ENCODE assay signal across 14 cellular contexts in the genomic region with DNA sequence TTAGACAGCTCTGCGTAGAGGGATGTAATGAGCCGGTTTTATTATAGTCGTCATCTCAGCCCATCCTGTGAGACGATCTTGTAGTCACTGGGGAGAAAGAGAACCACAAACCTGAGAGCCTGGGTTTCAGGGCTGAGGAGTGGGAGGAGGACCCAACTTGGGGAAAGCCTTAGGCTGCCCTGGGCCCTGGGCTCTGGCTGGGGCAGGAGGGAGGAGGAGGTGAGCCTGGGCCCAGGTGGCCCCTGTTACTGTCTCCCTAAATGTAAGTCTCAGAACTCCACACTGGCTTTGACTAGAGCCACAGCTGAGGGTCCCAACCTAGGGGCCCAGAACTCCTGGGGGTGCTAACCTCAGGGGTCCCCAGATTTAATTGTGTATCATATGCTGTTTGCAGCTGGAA.
DNase-seq lines count a peak whose midpoint lies in the region; ATAC-seq and TF ChIP-seq lines count a peak whose summit lies in the region.
"Had no signal": no experiment of that assay in that cellular context is flagged by ENCODE, and none has a peak within 500 bp of the region (broad histone marks: within the 10 kb centered on the region; RNA-seq: fewer than 3 reads in every experiment).

No MANE protein-coding gene starts in this region.

- peak overlapping the region; percentile 10 for H3K4me2 ChIP-seq in BLaER1
- peak overlapping the region in 7 of 11 experiments; percentile 1 to 53 (median 37); a peak in 13 of 22 replicates for H3K4me2 ChIP-seq in BLaER1 treated with 17β-estradiol and CSF1 and Interleukin-3, amounts not matched to agents 10 nM and 100 nM
- H3K4me2 ChIP-seq: A549 had no signal

- ATAC-seq in naive thymus-derived CD4-positive, alpha-beta T cell = peak; percentile 10
- ATAC-seq in stimulated activated naive CD8-positive, alpha-beta T cell treated with anti-CD3 and anti-CD28 coated beads, Interleukin-15, amount 100 ng/mL, for 72 hours = no peak
- ATAC-seq in HG02763 (IDR thresholded peaks at IDR 0.05; ENCODE audit: unreplicated experiment) = no peak
- ATAC-seq: A549, HCT116 had no signal

- no peaks in the 10 kb centered on the region for H3K36me3 Mint-ChIP-seq in naive thymus-derived CD4-positive, alpha-beta T cell
- H3K36me3 Mint-ChIP-seq: CD8-positive, alpha-beta memory T cell had no signal

- intact Hi-C loops in naive thymus-derived CD4-positive, alpha-beta T cell (cut with micrococcal nuclease) = no loop called here

- H3K4me3 ChIP-seq in BLaER1 (no peak overlapping the region), coronary artery (no peak overlapping the region)
- no peak overlapping the region for H3K4me3 ChIP-seq in BLaER1 treated with 17β-estradiol and CSF1 and Interleukin-3, amounts not matched to agents 10 nM and 100 nM
- H3K4me3 ChIP-seq in naive thymus-derived CD4-positive, alpha-beta T cell (ENCODE audit: low read length) = no peak overlapping the region
- H3K4me3 ChIP-seq: A549 had no signal

- H3K27ac ChIP-seq in BLaER1 = no peak overlapping the region
- no peak overlapping the region for H3K27ac ChIP-seq in BLaER1 treated with 17β-estradiol and CSF1 and Interleukin-3, amounts not matched to agents 10 nM and 100 nM
- H3K27ac ChIP-seq in coronary artery = no peak overlapping the region
- no peak overlapping the region for H3K27ac ChIP-seq in naive thymus-derived CD4-positive, alpha-beta T cell (ENCODE audit: low read depth, low read length)
- H3K27ac ChIP-seq: A549 had no signal

- H3K9ac ChIP-seq in BLaER1 = no peak overlapping the region
- no peak overlapping the region; a peak in 1 of 22 replicates for H3K9ac ChIP-seq in BLaER1 treated with 17β-estradiol and CSF1 and Interleukin-3, amounts not matched to agents 10 nM and 100 nM

- peaks cover 39% of the 10 kb centered on the region for H3K4me1 ChIP-seq in BLaER1
- peaks cover 9 to 55% (median 40%) of the 10 kb centered on the region in 10 experiments; a peak in 19 of 20 replicates for H3K4me1 ChIP-seq in BLaER1 treated with 17β-estradiol and CSF1 and Interleukin-3, amounts not matched to agents 10 nM and 100 nM
- no peaks in the 10 kb centered on the region for H3K4me1 ChIP-seq in naive thymus-derived CD4-positive, alpha-beta T cell (ENCODE audit: control insufficient read depth in 2 of 2, insufficient read depth in 2 of 2, low read length in 2 of 2)
- H3K4me1 ChIP-seq: A549, BE2C, Caco-2 had no signal

- H3K9me3 Mint-ChIP-seq in naive thymus-derived CD4-positive, alpha-beta T cell = no peaks in the 10 kb centered on the region
- no peaks in the 10 kb centered on the region for H3K9me3 Mint-ChIP-seq in stimulated activated naive CD8-positive, alpha-beta T cell treated with anti-CD3 and anti-CD28 coated beads, Interleukin-15, amount 100 ng/mL, for 72 hours

- H3K27ac Mint-ChIP-seq in naive thymus-derived CD4-positive, alpha-beta T cell = no peak overlapping the region
- no peak overlapping the region for H3K27ac Mint-ChIP-seq in stimulated activated naive CD8-positive, alpha-beta T cell treated with anti-CD3 and anti-CD28 coated beads, Interleukin-15, amount 100 ng/mL, for 72 hours
- H3K27ac Mint-ChIP-seq: CD8-positive, alpha-beta memory T cell had no signal

- CTCF ChIA-PET in naive thymus-derived CD4-positive, alpha-beta T cell (lab: Charles Lee) = no interaction called here

- DNase-seq in coronary artery (ENCODE audit: low spot score) (peak; percentile 40), SKM-1 (lab: John Stamatoyannopoulos, UW; ENCODE audit: unreplicated experiment) (no peak)
- DNase-seq in naive thymus-derived CD4-positive, alpha-beta T cell = no peak
- DNase-seq in stimulated activated naive CD8-positive, alpha-beta T cell treated with anti-CD3 and anti-CD28 coated beads, Interleukin-15, amount 100 ng/mL, for 72 hours = no peak
- DNase-seq: BE2C; Caco-2; CD8-positive, alpha-beta memory T cell; DMS53; GF-D8 had no signal

- H3K27me3 ChIP-seq in BLaER1 = no peaks in the 10 kb centered on the region
- no peaks in the 10 kb centered on the region for H3K27me3 ChIP-seq in BLaER1 treated with 17β-estradiol and CSF1 and Interleukin-3, amounts not matched to agents 10 nM and 100 nM
- H3K27me3 ChIP-seq in naive thymus-derived CD4-positive, alpha-beta T cell (ENCODE audit: control insufficient read depth in 2 of 2, insufficient read depth in 2 of 2, low read length in 2 of 2) = no peaks in the 10 kb centered on the region
- H3K27me3 ChIP-seq: BE2C had no signal

- peaks cover 0 to 15% (median 8%) of the 10 kb centered on the region in 5 donors for H3K27me3 Mint-ChIP-seq in naive thymus-derived CD4-positive, alpha-beta T cell
- H3K27me3 Mint-ChIP-seq in stimulated activated naive CD8-positive, alpha-beta T cell treated with anti-CD3 and anti-CD28 coated beads, Interleukin-15, amount 100 ng/mL, for 72 hours = peaks cover 26% of the 10 kb centered on the region

- H3K9me3 ChIP-seq in BLaER1 = no peaks in the 10 kb centered on the region
- no peaks in the 10 kb centered on the region for H3K9me3 ChIP-seq in BLaER1 treated with 17β-estradiol and CSF1 and Interleukin-3, amounts not matched to agents 10 nM and 100 nM (replicated peaks in 1 of 11)
- H3K9me3 ChIP-seq in naive thymus-derived CD4-positive, alpha-beta T cell (ENCODE audit: control insufficient read depth in 2 of 3, low read length in 3 of 3) = no peaks in the 10 kb centered on the region
- H3K9me3 ChIP-seq: A549, BE2C, Caco-2 had no signal

- no peak overlapping the region for H3K4me3 Mint-ChIP-seq in naive thymus-derived CD4-positive, alpha-beta T cell
- H3K4me3 Mint-ChIP-seq in stimulated activated naive CD8-positive, alpha-beta T cell treated with anti-CD3 and anti-CD28 coated beads, Interleukin-15, amount 100 ng/mL, for 72 hours = no peak overlapping the region
- H3K4me3 Mint-ChIP-seq: CD8-positive, alpha-beta memory T cell had no signal

- no peaks in the 10 kb centered on the region for H3K4me1 Mint-ChIP-seq in naive thymus-derived CD4-positive, alpha-beta T cell
- no peaks in the 10 kb centered on the region for H3K4me1 Mint-ChIP-seq in stimulated activated naive CD8-positive, alpha-beta T cell treated with anti-CD3 and anti-CD28 coated beads, Interleukin-15, amount 100 ng/mL, for 72 hours
- H3K4me1 Mint-ChIP-seq: CD8-positive, alpha-beta memory T cell had no signal

- H3K36me3 ChIP-seq in BLaER1 = no peaks in the 10 kb centered on the region
- no peaks in the 10 kb centered on the region for H3K36me3 ChIP-seq in BLaER1 treated with 17β-estradiol and CSF1 and Interleukin-3, amounts not matched to agents 10 nM and 100 nM
- no peaks in the 10 kb centered on the region for H3K36me3 ChIP-seq in naive thymus-derived CD4-positive, alpha-beta T cell (ENCODE audit: control insufficient read depth in 2 of 3, insufficient read depth in 3 of 3, low read length in 3 of 3)
- H3K36me3 ChIP-seq: BE2C had no signal

- POLR2A ChIA-PET in naive thymus-derived CD4-positive, alpha-beta T cell (lab: Charles Lee) = no interaction called here

- H4K20me1 ChIP-seq in BLaER1 = no peaks in the 10 kb centered on the region
- H4K20me1 ChIP-seq in BLaER1 treated with 17β-estradiol and CSF1 and Interleukin-3, amounts not matched to agents 10 nM and 100 nM = peaks cover 0 to 8% (median 0%) of the 10 kb centered on the region in 11 experiments; a peak in 2 of 22 replicates

- TF ChIP-seq CTCF in coronary artery (IDR thresholded peaks at IDR 0.05) = no peak
